Comparison of ENCODE assay signal across 20 cellular contexts in the genomic region with DNA sequence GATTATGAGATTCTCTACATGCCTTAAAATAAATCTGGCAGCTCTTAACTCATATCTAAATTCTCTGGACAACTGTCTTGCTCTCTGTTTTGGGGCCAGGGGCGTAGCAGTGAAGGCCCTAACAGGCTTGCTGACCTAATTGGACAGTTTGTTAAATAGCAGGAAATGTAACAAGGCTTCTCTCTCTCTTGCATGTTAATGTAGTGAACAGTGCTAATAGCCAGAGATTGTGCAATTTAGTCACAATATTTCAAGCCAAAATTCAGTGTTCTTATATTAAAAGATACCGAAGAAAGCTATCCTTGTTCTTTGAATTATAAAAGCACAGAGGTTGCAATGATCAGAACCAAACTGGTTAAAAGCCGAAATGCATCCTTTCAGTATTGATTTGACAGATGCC. TPM values are rescaled to one million over a fixed set of nuclear protein-coding genes. Genes with fewer than 3 reads are reported as not detected.
DNase-seq lines count a peak whose midpoint lies in the region; ATAC-seq and TF ChIP-seq lines count a peak whose summit lies in the region.
"Had no signal": no experiment of that assay in that cellular context is flagged by ENCODE, and none has a peak within 500 bp of the region (broad histone marks: within the 10 kb centered on the region; RNA-seq: fewer than 3 reads in every experiment).

No MANE protein-coding gene starts in this region.

- no peak overlapping the region for H2BK120ac ChIP-seq in mesenchymal stem cell (ENCODE audit: low read depth, low read length)

- in situ Hi-C loops in GM23248 (cut with MboI): no loop called here
- in situ Hi-C loops in G401 (cut with HindIII; ENCODE audit: low sequenced_read_pairs): no loop called here

- H3K79me2 ChIP-seq in GM23248 (ENCODE audit: insufficient read depth): peaks cover 30% of the 10 kb centered on the region

- H3K4me3 ChIP-seq in GM23248: peak overlapping the region; percentile 93
- H3K4me3 ChIP-seq in mesenchymal stem cell (ENCODE audit: insufficient read depth in 1 of 2, low read depth in 1 of 2, low read length in 2 of 2): peak overlapping the region in 1 of 2 experiments; percentile 90
- H3K4me3 ChIP-seq: suprapubic skin had no signal

- TF ChIP-seq CTCF in VCaP (conservative IDR thresholded peaks at IDR 0.05): no peak

- no peak overlapping the region for H3K14ac ChIP-seq in mesenchymal stem cell (ENCODE audit: low read length in 2 of 2)

- H3K4me2 ChIP-seq in GM23248 (ENCODE audit: unreplicated experiment): peak overlapping the region; percentile 82
- no peak overlapping the region for H3K4me2 ChIP-seq in mesenchymal stem cell (ENCODE audit: low read length, poor library complexity, severe bottlenecking)

- H3K79me1 ChIP-seq in mesenchymal stem cell (replicated peaks; ENCODE audit: low read length, poor library complexity, severe bottlenecking): peaks cover 12% of the 10 kb centered on the region

- H4K20me1 ChIP-seq in GM23248 (ENCODE audit: insufficient read depth): no peaks in the 10 kb centered on the region; the same call in 1 of the 2 replicates

- H3K23ac ChIP-seq in mesenchymal stem cell (ENCODE audit: low read length in 2 of 2): no peak overlapping the region

- no peaks in the 10 kb centered on the region for H3K27me3 ChIP-seq in GM23248 (replicated peaks; ENCODE audit: insufficient read depth)
- H3K27me3 ChIP-seq in mesenchymal stem cell (ENCODE audit: control insufficient read depth in 1 of 2, insufficient read depth in 1 of 2, low read length in 2 of 2): no peaks in the 10 kb centered on the region
- H3K27me3 ChIP-seq: suprapubic skin had no signal

- H3K4me1 ChIP-seq in GM23248 (ENCODE audit: insufficient read depth) (peaks cover 37% of the 10 kb centered on the region), mesenchymal stem cell (ENCODE audit: control insufficient read depth, insufficient read depth, low read depth, low read length) (peaks cover 24% of the 10 kb centered on the region)

- no peaks in the 10 kb centered on the region for H3K9me2 ChIP-seq in GM23248 (ENCODE audit: insufficient read depth)

- H3K18ac ChIP-seq in mesenchymal stem cell (ENCODE audit: low read depth in 1 of 2, low read length in 2 of 2): no peak overlapping the region

- H2AK5ac ChIP-seq in mesenchymal stem cell (ENCODE audit: low read length, severe bottlenecking): no peak overlapping the region

- H3K4ac ChIP-seq in mesenchymal stem cell (ENCODE audit: low read depth in 1 of 2, low read length in 2 of 2): no peak overlapping the region

- H3K9me3 ChIP-seq in GM23248 (ENCODE audit: low read depth) (no peaks in the 10 kb centered on the region), mesenchymal stem cell (ENCODE audit: control insufficient read depth, low read length) (no peaks in the 10 kb centered on the region)
- H3K9me3 ChIP-seq: suprapubic skin had no signal

- peaks cover 25% of the 10 kb centered on the region for H3F3A ChIP-seq in GM23248 (ENCODE audit: insufficient read depth)

- H3K9ac ChIP-seq in GM23248 (0 out of 2 replicates have a peak overlapping the region, but pooled peaks have one; percentile 40), mesenchymal stem cell (ENCODE audit: low read length) (peak overlapping the region; percentile 12)

- ATAC-seq in HG03442 (IDR thresholded peaks at IDR 0.05; ENCODE audit: unreplicated experiment) (no peak), GM21515 (IDR thresholded peaks at IDR 0.05; ENCODE audit: unreplicated experiment) (no peak), GM19324 (IDR thresholded peaks at IDR 0.05; ENCODE audit: low FRiP score, unreplicated experiment) (no peak)

- no peak overlapping the region for H2BK5ac ChIP-seq in mesenchymal stem cell (ENCODE audit: low read depth, low read length, poor library complexity, severe bottlenecking)

- no peak overlapping the region for H2BK12ac ChIP-seq in mesenchymal stem cell (ENCODE audit: low read length in 2 of 2)

- H3K27ac ChIP-seq in GM23248 (peak overlapping the region; percentile 99; the same call in 1 of the 2 replicates), VCaP (peak overlapping the region; percentile 98), mesenchymal stem cell (ENCODE audit: low read length, poor library complexity, severe bottlenecking) (no peak overlapping the region)
- H3K27ac ChIP-seq: suprapubic skin had no signal

- H2BK15ac ChIP-seq in mesenchymal stem cell (ENCODE audit: low read depth, poor library complexity, severe bottlenecking): no peak overlapping the region

- H2AFZ ChIP-seq in GM23248 (no peak overlapping the region), mesenchymal stem cell (ENCODE audit: low read depth, low read length) (no peak overlapping the region)

- DNase-seq in AML-193 (lab: John Stamatoyannopoulos, UW): peak; percentile 56 to 68
- DNase-seq in GM23248: peak; percentile 44
- DNase-seq in mesenchymal stem cell: no peak
- no peak for DNase-seq in G401 (ENCODE audit: low spot score)
- DNase-seq: activated CD4-positive, CD25-positive, alpha-beta regulatory T cell; HCEC 1CT; mesendoderm; NCI-H2081; NCI-H524 treated with DMSO at 0.1 percent for 48 hours; occipital lobe; stimulated activated CD4-positive, alpha-beta T cell treated with anti-CD3 and anti-CD28 coated beads, Interleukin-4, amount 100 ng/mL, for 24 hours; stimulated activated CD8-positive, alpha-beta memory T cell treated with anti-CD3 and anti-CD28 coated beads, Interleukin-4, amount 100 ng/mL, for 48 hours; T-helper 1 cell had no signal

- 15 to 26% methylated on average over 3 of the region's 3 CpGs for WGBS in GM23248 (ENCODE audit: low coverage in 1 of 2, low lambda C conversion rate in 2 of 2, missing lambda C conversion rate in 2 of 2), 2 experiments
- 83% methylated on average over 3 of the region's 3 CpGs for WGBS in mesenchymal stem cell

- no peak overlapping the region for H4K91ac ChIP-seq in mesenchymal stem cell (ENCODE audit: low read length)

- no peaks in the 10 kb centered on the region for H3K36me3 ChIP-seq in GM23248 (ENCODE audit: low read depth)
- peaks cover 9 to 12% of the 10 kb centered on the region in 2 experiments for H3K36me3 ChIP-seq in mesenchymal stem cell (ENCODE audit: control insufficient read depth in 1 of 2, insufficient read depth in 2 of 2, low read depth in 1 of 2, low read length in 2 of 2)
- H3K36me3 ChIP-seq: suprapubic skin had no signal

- H4K8ac ChIP-seq in mesenchymal stem cell (ENCODE audit: low read length): no peak overlapping the region

RNA-seq across cellular contexts. Expression of gene PPP1R3D, which starts 3.0 kb away (rescaled TPM):
- total RNA-seq in GM23248 (2014; rRNA removed; shearing (Covaris generic)): 6.7 and 8.2 TPM in 2 replicates
- 2.6 and 3.0 TPM in 2 replicates for polyA plus RNA-seq in GM23248 (2016; fragmentation: Nextera tagmentation; extraction: Ambion mirVana)
- 3.6 TPM for polyA plus RNA-seq in mesenchymal stem cell (2013, experiment 1 of 2)
- 3.7 TPM for polyA plus RNA-seq in mesenchymal stem cell (2013, experiment 2 of 2)
- total RNA-seq in G401 (2014; rRNA removed; shearing (Covaris generic)): 1.7 and 2.9 TPM in 2 replicates

RNA-seq across cellular contexts. Expression of gene FAM217B, which starts 3.0 kb away (rescaled TPM):
- 2.2 and 2.9 TPM in 2 replicates for total RNA-seq in GM23248 (2014; rRNA removed; shearing (Covaris generic))
- polyA plus RNA-seq in GM23248 (2016; fragmentation: Nextera tagmentation; extraction: Ambion mirVana): 8.6 and 9.5 TPM in 2 replicates
- 14.6 TPM for polyA plus RNA-seq in mesenchymal stem cell (2013, experiment 1 of 2)
- polyA plus RNA-seq in mesenchymal stem cell (2013, experiment 2 of 2): 14.4 TPM
- total RNA-seq in G401 (2014; rRNA removed; shearing (Covaris generic)): 13.5 and 14.0 TPM in 2 replicates

RNA-seq across cellular contexts. Expression of gene SYCP2, which starts 3.7 kb away (rescaled TPM):
- 0.22 and 0.38 TPM in 2 replicates for total RNA-seq in GM23248 (2014; rRNA removed; shearing (Covaris generic))
- 0.24 and 0.39 TPM in 2 replicates for polyA plus RNA-seq in GM23248 (2016; fragmentation: Nextera tagmentation; extraction: Ambion mirVana)
- 0.11 TPM for polyA plus RNA-seq in mesenchymal stem cell (2013, experiment 1 of 2)
- 0.19 TPM for polyA plus RNA-seq in mesenchymal stem cell (2013, experiment 2 of 2)
- 5.0 and 8.6 TPM in 2 replicates for total RNA-seq in G401 (2014; rRNA removed; shearing (Covaris generic))

RNA-seq across cellular contexts. Expression of gene CDH26, which starts 21.1 kb away (rescaled TPM):
- not detected in 2 replicates for total RNA-seq in GM23248 (2014; rRNA removed; shearing (Covaris generic))
- not detected in 2 replicates for polyA plus RNA-seq in GM23248 (2016; fragmentation: Nextera tagmentation; extraction: Ambion mirVana)
- polyA plus RNA-seq in mesenchymal stem cell (2013, experiment 1 of 2): 0.04 TPM
- 0.04 TPM for polyA plus RNA-seq in mesenchymal stem cell (2013, experiment 2 of 2)
- not detected in 2 replicates for total RNA-seq in G401 (2014; rRNA removed; shearing (Covaris generic))
- total RNA-seq: glomerular endothelial cell, RPMI7951 had no signal

Comparison
In these comparisons a context has a peak if more than half of its experiments do, and no peak if none do; other contexts are left out.
1. DNase-seq: peak in AML-193 (2 of 2) and GM23248 (single experiment); none in mesenchymal stem cell (single experiment) and G401 (single experiment).